Comparison of ENCODE assay signal across 9 cellular contexts in the genomic region with DNA sequence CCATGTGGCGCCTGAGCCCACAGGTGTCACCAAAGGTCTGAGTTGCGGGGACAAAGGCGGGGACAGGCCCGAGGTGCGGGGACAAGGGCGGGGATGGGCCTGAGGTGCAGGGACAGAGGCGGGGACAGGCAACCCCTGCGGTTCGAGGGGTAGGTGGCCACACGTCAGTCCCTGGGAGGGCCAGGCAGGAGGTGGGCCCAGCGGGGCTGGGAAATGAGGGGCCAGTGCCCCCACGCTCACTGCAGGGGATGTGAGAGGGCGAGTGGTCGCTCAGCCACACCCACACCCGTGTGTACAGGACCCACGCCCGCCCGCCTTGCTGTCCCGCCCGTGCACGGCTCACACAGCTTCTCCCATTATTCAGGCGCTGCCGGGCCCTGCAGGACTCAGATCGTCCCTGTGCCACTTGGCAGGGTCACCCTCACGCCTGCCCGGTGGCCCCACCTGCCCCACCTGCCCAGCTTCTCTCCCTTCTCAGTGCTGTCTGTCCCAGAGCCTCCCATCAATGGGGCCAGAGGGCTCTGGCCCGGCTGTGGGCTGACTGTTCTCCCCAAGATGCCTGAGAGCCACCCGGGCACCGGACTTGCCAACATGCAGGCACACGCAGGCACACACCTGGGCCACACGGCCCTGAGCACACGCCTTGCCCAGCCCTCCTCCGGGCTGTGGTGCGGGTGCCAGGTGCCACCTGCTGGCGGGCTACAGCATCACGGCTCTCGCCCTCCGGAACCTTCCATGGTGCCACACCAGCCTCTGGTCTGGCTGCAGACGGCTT. TPM values are rescaled to one million over a fixed set of nuclear protein-coding genes. Genes with fewer than 3 reads are reported as not detected.
DNase-seq lines count a peak whose midpoint lies in the region; ATAC-seq, FAIRE-seq and TF ChIP-seq lines count a peak whose summit lies in the region.
"Had no signal": no experiment of that assay in that cellular context is flagged by ENCODE, and none has a peak within 500 bp of the region (broad histone marks: within the 10 kb centered on the region; RNA-seq: fewer than 3 reads in every experiment).

No MANE protein-coding gene starts in this region.

- TF ChIP-seq POLR2A in Raji (IDR thresholded peaks at IDR 0.05; ENCODE audit: insufficient read depth, low read depth, low read length): 0 out of 2 replicates have a peak, but pooled peaks have one; percentile 13

- H3K4me1 Mint-ChIP-seq in glutamatergic neuron (ENCODE audit: low read depth, unreplicated experiment): peaks cover 2% of the 10 kb centered on the region

- no peaks in the 10 kb centered on the region for H3K36me3 Mint-ChIP-seq in glutamatergic neuron (ENCODE audit: unreplicated experiment)

- peak; percentile 56 for ATAC-seq in GM19035 (IDR thresholded peaks at IDR 0.05; ENCODE audit: unreplicated experiment)

- DNase-seq in AG08396 (ENCODE audit: low spot score) (peak; percentile 92), M059J (ENCODE audit: low read depth) (peak; percentile 67), activated gamma-delta T cell treated with Interleukin-2 at 50 U/mL for 16 hours (peak; percentile 65), glutamatergic neuron (peak; percentile 83), posterior cingulate gyrus (peak; percentile 47 to 96 (median 70)), urothelium cell line (ENCODE audit: low spot score) (peak; percentile 78)

- no peaks in the 10 kb centered on the region for H3K27me3 Mint-ChIP-seq in glutamatergic neuron (ENCODE audit: unreplicated experiment)

- intact Hi-C loops in posterior cingulate gyrus (cut with DNase I): loop anchor here (1.0 to 10.0 kb wide), 2 partner anchors 126 to 202 kb away; a partner anchor contains a TSS

- no peak for FAIRE-seq in urothelium cell line (lab: Jason Lieb, UNC)

- TF ChIP-seq CTCF in glutamatergic neuron (IDR thresholded peaks at IDR 0.05; ENCODE audit: partially characterized antibody, unreplicated experiment): peak; percentile 83

- no peak overlapping the region for H3K27ac Mint-ChIP-seq in glutamatergic neuron (ENCODE audit: unreplicated experiment)

- no peak overlapping the region for H3K4me3 Mint-ChIP-seq in glutamatergic neuron (ENCODE audit: unreplicated experiment)

- peaks cover 2% of the 10 kb centered on the region for H3K9me3 Mint-ChIP-seq in glutamatergic neuron (ENCODE audit: unreplicated experiment)

RNA-seq across cellular contexts. Expression of a gene that starts 14.2 kb away (rescaled TPM):
- total RNA-seq in M059J (2014; rRNA removed; shearing (Covaris generic)): not detected in 2 replicates
- not detected for total RNA-seq in glutamatergic neuron (ENCODE audit: unreplicated experiment)
- total RNA-seq: subcutaneous adipose tissue had no signal

RNA-seq across cellular contexts. Expression of a gene that starts 23.9 kb away (rescaled TPM):
- not detected in 2 replicates for total RNA-seq in M059J (2014; rRNA removed; shearing (Covaris generic))
- not detected for total RNA-seq in glutamatergic neuron (ENCODE audit: unreplicated experiment)

Comparison
In these comparisons a context has a peak if more than half of its experiments do, and no peak if none do; other contexts are left out.
1. Peak in every context shown above with its lines: DNase-seq and ATAC-seq.